13 cellular contexts compared by ENCODE assay signal in genomic region chr7:46811529-46811928, GRCh38.
DNase-seq lines count a peak whose midpoint lies in the region; ATAC-seq, FAIRE-seq and TF ChIP-seq lines count a peak whose summit lies in the region.
"Had no signal": no experiment of that assay in that cellular context is flagged by ENCODE, and none has a peak within 500 bp of the region (broad histone marks: within the 10 kb centered on the region; RNA-seq: fewer than 3 reads in every experiment).

No MANE protein-coding gene starts in this region.

- DNase-seq in A172 (ENCODE audit: low spot score) = peak; percentile 96
- DNase-seq in HTR-8/SVneo (ENCODE audit: insufficient read length, low spot score) = peak; percentile 68
- peak; percentile 89 to 94 for DNase-seq in cardiac fibroblast (ENCODE audit: low read depth in 2 of 2)
- peak; percentile 79 for DNase-seq in kidney glomerular epithelial cell (lab: John Stamatoyannopoulos, UW)
- no peak for DNase-seq in DMS79 treated with DMSO at 0.1 percent for 48 hours (lab: John Stamatoyannopoulos, UW)
- no peak for DNase-seq in stimulated activated naive CD8-positive, alpha-beta T cell treated with anti-CD3 and anti-CD28 coated beads, Interleukin-15, Interleukin-2, amounts not matched to agents 100 U/mL and 50 U/mL, for 24 hours
- no peak for DNase-seq in NCI-H146 (lab: John Stamatoyannopoulos, UW)
- DNase-seq: activated T-cell treated with anti-CD3 and anti-CD28 coated beads, Interleukin-2, amount 50 U/mL, for 48 hours; NCI-H1048; T-cell had no signal

- FAIRE-seq in HTR-8/SVneo (lab: Jason Lieb, UNC) = no peak
- FAIRE-seq: endothelial cell of umbilical vein, GM18507 had no signal

- ATAC-seq in GM19395 (IDR thresholded peaks at IDR 0.05; ENCODE audit: unreplicated experiment) = no peak
- ATAC-seq in stimulated activated naive CD8-positive, alpha-beta T cell treated with anti-CD3 and anti-CD28 coated beads, Interleukin-15, Interleukin-2, amounts not matched to agents 100 U/mL and 50 U/mL, for 24 hours = no peak
- ATAC-seq: T-cell had no signal

- no peak overlapping the region for H3K4me3 ChIP-seq in cardiac fibroblast (replicated peaks in 1 of 2; ENCODE audit: low read depth in 2 of 2, low read length in 2 of 2)

- TF ChIP-seq CTCF in cardiac fibroblast (IDR thresholded peaks at IDR 0.05; ENCODE audit: low read depth, low read length) = no peak

Comparison
In these comparisons a context has a peak if more than half of its experiments do, and no peak if none do; other contexts are left out.
1. DNase-seq: peak in A172 (single experiment), HTR-8/SVneo (single experiment), cardiac fibroblast (2 of 2) and kidney glomerular epithelial cell (single experiment); none in DMS79 treated with DMSO at 0.1 percent for 48 hours (single experiment), stimulated activated naive CD8-positive, alpha-beta T cell treated with anti-CD3 and anti-CD28 coated beads, Interleukin-15, Interleukin-2, amounts not matched to agents 100 U/mL and 50 U/mL, for 24 hours (single experiment) and NCI-H146 (single experiment).